In the genomic region with DNA sequence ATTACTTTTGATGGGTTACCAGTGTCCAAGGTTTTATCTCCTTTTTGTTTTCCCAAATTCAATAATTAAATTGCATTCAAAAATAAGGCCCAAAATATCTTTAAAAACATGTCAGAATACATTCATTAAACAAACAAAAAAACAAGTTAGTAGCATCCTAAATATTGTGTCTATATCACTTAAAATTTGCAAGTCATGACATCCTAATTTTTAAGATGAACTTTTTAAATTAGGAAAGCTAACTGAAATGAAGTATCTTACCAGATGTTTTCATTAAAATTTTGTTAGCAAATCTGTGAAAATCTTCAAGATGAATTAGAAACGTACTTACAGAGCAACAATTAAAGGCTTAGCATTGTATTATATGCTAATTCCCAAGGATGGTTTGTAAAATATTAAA, we compare ENCODE assay signal across 20 cellular contexts. TPM values are rescaled to one million over a fixed set of nuclear protein-coding genes. Genes with fewer than 3 reads are reported as not detected.
A peak's percentile ranks its signal among the peaks of the same experiment; 100 is the strongest.
DNase-seq lines count a peak whose midpoint lies in the region; ATAC-seq and TF ChIP-seq lines count a peak whose summit lies in the region.
"Had no signal": no experiment of that assay in that cellular context is flagged by ENCODE, and none has a peak within 500 bp of the region (broad histone marks: within the 10 kb centered on the region; RNA-seq: fewer than 3 reads in every experiment).

No MANE protein-coding gene starts in this region.

- H2BK15ac ChIP-seq in mesenchymal stem cell (ENCODE audit: low read depth, poor library complexity, severe bottlenecking), result no peak overlapping the region

- no peak for TF ChIP-seq POLR2A in tibial nerve (IDR thresholded peaks at IDR 0.05)

- H4K91ac ChIP-seq in mesenchymal stem cell (ENCODE audit: low read length), result no peak overlapping the region

- H3K9me2 ChIP-seq in GM23248 (ENCODE audit: insufficient read depth) (no peaks in the 10 kb centered on the region), PC-9 (ENCODE audit: insufficient read depth) (no peaks in the 10 kb centered on the region)

- H2BK120ac ChIP-seq in mesenchymal stem cell (ENCODE audit: low read depth, low read length), result no peak overlapping the region

- intact Hi-C loops in PC-9 (cut with micrococcal nuclease; ENCODE audit: unreplicated experiment), result no loop called here

- H3K79me1 ChIP-seq in mesenchymal stem cell (replicated peaks; ENCODE audit: low read length, poor library complexity, severe bottlenecking), result no peaks in the 10 kb centered on the region

- no peaks in the 10 kb centered on the region for H3F3A ChIP-seq in GM23248 (ENCODE audit: insufficient read depth)
- H3F3A ChIP-seq in PC-9 (ENCODE audit: insufficient read depth, low read depth), result no peaks in the 10 kb centered on the region

- no peak overlapping the region for H3K4ac ChIP-seq in mesenchymal stem cell (ENCODE audit: low read depth in 1 of 2, low read length in 2 of 2)

- H3K27ac Mint-ChIP-seq in HFFc6, result no peak overlapping the region
- H3K27ac Mint-ChIP-seq: CD4-positive, CD25-positive, alpha-beta regulatory T cell; CD8-positive, alpha-beta memory T cell; GM23338 had no signal

- peaks cover 26% of the 10 kb centered on the region for H3K4me1 Mint-ChIP-seq in HFFc6 (ENCODE audit: low read depth)

- no peak overlapping the region for H4K8ac ChIP-seq in mesenchymal stem cell (ENCODE audit: low read length)

- H3K36me3 ChIP-seq in GM23248 (ENCODE audit: low read depth), result no peaks in the 10 kb centered on the region
- H3K36me3 ChIP-seq in PC-9 (ENCODE audit: low read depth), result no peaks in the 10 kb centered on the region
- no peaks in the 10 kb centered on the region for H3K36me3 ChIP-seq in mesenchymal stem cell (ENCODE audit: control insufficient read depth in 1 of 2, insufficient read depth in 2 of 2, low read depth in 1 of 2, low read length in 2 of 2)
- no peaks in the 10 kb centered on the region for H3K36me3 ChIP-seq in tibial nerve
- H3K36me3 ChIP-seq: BE2C had no signal

- in situ Hi-C loops in GM23248 (cut with MboI), result no loop called here

- peaks cover 5% of the 10 kb centered on the region; the same call in 1 of the 2 replicates for H3K36me3 Mint-ChIP-seq in HFFc6 (ENCODE audit: low read depth)
- H3K36me3 Mint-ChIP-seq: CD4-positive, CD25-positive, alpha-beta regulatory T cell; CD8-positive, alpha-beta memory T cell had no signal

- H2AFZ ChIP-seq in GM23248 (peak overlapping the region; percentile 95; the same call in 1 of the 2 replicates), PC-9 (no peak overlapping the region), mesenchymal stem cell (ENCODE audit: low read depth, low read length) (no peak overlapping the region)

- no peak overlapping the region for H3K14ac ChIP-seq in mesenchymal stem cell (ENCODE audit: low read length in 2 of 2)

- no peak overlapping the region for H3K27ac ChIP-seq in GM23248
- H3K27ac ChIP-seq in PC-9, result no peak overlapping the region
- H3K27ac ChIP-seq in mesenchymal stem cell (ENCODE audit: low read length, poor library complexity, severe bottlenecking), result no peak overlapping the region
- no peak overlapping the region for H3K27ac ChIP-seq in tibial nerve

- no peak overlapping the region for H2BK5ac ChIP-seq in mesenchymal stem cell (ENCODE audit: low read depth, low read length, poor library complexity, severe bottlenecking)

- no peak overlapping the region for H2BK12ac ChIP-seq in mesenchymal stem cell (ENCODE audit: low read length in 2 of 2)

- H3K23ac ChIP-seq in mesenchymal stem cell (ENCODE audit: low read length in 2 of 2), result no peak overlapping the region

- no peaks in the 10 kb centered on the region for H3K79me2 ChIP-seq in GM23248 (ENCODE audit: insufficient read depth)
- H3K79me2 ChIP-seq in PC-9 (ENCODE audit: low read depth), result no peaks in the 10 kb centered on the region

- WGBS in GM23248 (ENCODE audit: low coverage in 1 of 2, low lambda C conversion rate in 2 of 2, missing lambda C conversion rate in 2 of 2), 2 experiments, result 45 to 59% methylated on average over 1 of the region's 1 CpG
- no CpG with 5 or more reads among the region's 1 CpG for WGBS in mesenchymal stem cell
- 63 to 73% methylated on average over 1 of the region's 1 CpG for WGBS in tibial nerve, 2 donors

- ATAC-seq in HG03139 (IDR thresholded peaks at IDR 0.05; ENCODE audit: unreplicated experiment), result no peak
- ATAC-seq: GM23338 had no signal

- H3K4me3 Mint-ChIP-seq in HFFc6, result 0 out of 2 replicates have a peak overlapping the region, but pooled peaks have one; percentile 34

- H2AK5ac ChIP-seq in mesenchymal stem cell (ENCODE audit: low read length, severe bottlenecking), result no peak overlapping the region

- H3K9me3 Mint-ChIP-seq in HFFc6, result no peaks in the 10 kb centered on the region
- H3K9me3 Mint-ChIP-seq: CD8-positive, alpha-beta memory T cell; GM23338 had no signal

- H4K20me1 ChIP-seq in GM23248 (ENCODE audit: insufficient read depth) (no peaks in the 10 kb centered on the region), PC-9 (ENCODE audit: insufficient read depth) (no peaks in the 10 kb centered on the region)

- H3K9ac ChIP-seq in GM23248 (no peak overlapping the region), mesenchymal stem cell (ENCODE audit: low read length) (peak overlapping the region; percentile 70)

- H3K9me3 ChIP-seq in GM23248 (ENCODE audit: low read depth) (no peaks in the 10 kb centered on the region), PC-9 (ENCODE audit: insufficient read depth, low read depth) (no peaks in the 10 kb centered on the region), mesenchymal stem cell (ENCODE audit: control insufficient read depth, low read length) (no peaks in the 10 kb centered on the region), tibial nerve (no peaks in the 10 kb centered on the region)
- H3K9me3 ChIP-seq: BE2C had no signal

- CTCF ChIA-PET in PC-9 (lab: Charles Lee), result no interaction called here

- H3K4me2 ChIP-seq in GM23248 (ENCODE audit: unreplicated experiment) (no peak overlapping the region), PC-9 (peak overlapping the region; percentile 87; the same call in 1 of the 2 replicates), mesenchymal stem cell (ENCODE audit: low read length, poor library complexity, severe bottlenecking) (no peak overlapping the region)

- no peak for TF ChIP-seq CTCF in HFFc6 (IDR thresholded peaks at IDR 0.05)
- no peak for TF ChIP-seq CTCF in PC-9 (conservative IDR thresholded peaks at IDR 0.05)
- no peak for TF ChIP-seq CTCF in tibial nerve (IDR thresholded peaks at IDR 0.05)

- H3K27me3 Mint-ChIP-seq in HFFc6 (ENCODE audit: insufficient read depth), result peaks cover 3% of the 10 kb centered on the region; the same call in 1 of the 2 replicates

- H3K4me1 ChIP-seq in GM23248 (ENCODE audit: insufficient read depth) (peaks cover 3% of the 10 kb centered on the region; the same call in 1 of the 2 replicates), PC-9 (replicated peaks; ENCODE audit: insufficient read depth) (no peaks in the 10 kb centered on the region; the same call in 1 of the 2 replicates), mesenchymal stem cell (ENCODE audit: control insufficient read depth, insufficient read depth, low read depth, low read length) (peaks cover 4% of the 10 kb centered on the region), tibial nerve (peaks cover 0 to 17% (median 3%) of the 10 kb centered on the region in 4 donors)
- H3K4me1 ChIP-seq: BE2C had no signal

- H3K4me3 ChIP-seq in GM23248 (no peak overlapping the region), PC-9 (no peak overlapping the region), mesenchymal stem cell (ENCODE audit: insufficient read depth in 1 of 2, low read depth in 1 of 2, low read length in 2 of 2) (no peak overlapping the region), tibial nerve (no peak overlapping the region)

- H3K27me3 ChIP-seq in GM23248 (replicated peaks; ENCODE audit: insufficient read depth) (no peaks in the 10 kb centered on the region), PC-9 (ENCODE audit: insufficient read depth, low read depth) (no peaks in the 10 kb centered on the region), mesenchymal stem cell (ENCODE audit: control insufficient read depth in 1 of 2, insufficient read depth in 1 of 2, low read length in 2 of 2) (no peaks in the 10 kb centered on the region), tibial nerve (peaks cover 0 to 6% of the 10 kb centered on the region in 2 donors)

- no peak for TF ChIP-seq EP300 in tibial nerve (IDR thresholded peaks at IDR 0.05)

- POLR2A ChIA-PET in PC-9 (lab: Charles Lee; ENCODE audit: unreplicated experiment), result no interaction called here

- H3K18ac ChIP-seq in mesenchymal stem cell (ENCODE audit: low read depth in 1 of 2, low read length in 2 of 2), result no peak overlapping the region

- no TSS peak for BruUV-seq in PC-9 (replicated peaks; lab: Mats Ljungman, UMichigan)

- DNase-seq in GM23248 (no peak), HFFc6 (no peak), PC-9 (no peak), mesenchymal stem cell (no peak), NCI-H82 (lab: John Stamatoyannopoulos, UW) (no peak), tibial nerve (ENCODE audit: low spot score in 2 of 2) (no peak)
- DNase-seq in activated CD4-positive, alpha-beta T cell treated with anti-CD3 and anti-CD28 coated beads, Interleukin-2, amount 50 U/mL, for 48 hours, result no peak
- DNase-seq: ACHN; BE2C; C1 segment of cervical spinal cord; CD4-positive, CD25-positive, alpha-beta regulatory T cell; CD8-positive, alpha-beta memory T cell; COR-L47; DMS 273 treated with DMSO at 0.1 percent for 48 hours; DMS53; DND-41; EL; HCEC 1CT had no signal

RNA-seq across cellular contexts. Expression of a gene that starts 1.0 kb away (rescaled TPM):
- 1.1 TPM in 1 of 2 replicates, not detected in the other for total RNA-seq in GM23248 (2014; rRNA removed; shearing (Covaris generic))
- polyA plus RNA-seq in GM23248 (2016; fragmentation: Nextera tagmentation; extraction: Ambion mirVana), result 1.0 and 1.2 TPM in 2 replicates
- total RNA-seq in HFFc6 (2021; fragmentation: NEBNext Ultra II Directional; extraction: Animal tissue kit (Norgen Biotek cat#: 25700)), result 1 to 10 TPM; 4.8 to 9.0 (median 8.7) TPM
- not detected in 2 replicates for total RNA-seq in PC-9 (2021)
- not detected for polyA plus RNA-seq in mesenchymal stem cell (2013, experiment 1 of 2)
- polyA plus RNA-seq in mesenchymal stem cell (2013, experiment 2 of 2), result 0.15 TPM
- total RNA-seq in tibial nerve, result under 1 TPM in 3 of 4 donors, not detected in 1; under 0.01 to 0.87 (median 0.39) TPM
- total RNA-seq: CD4-positive, CD25-positive, alpha-beta regulatory T cell; CD8-positive, alpha-beta memory T cell; GM23338 had no signal
- polyA plus RNA-seq: CD4-positive, CD25-positive, alpha-beta regulatory T cell; CD8-positive, alpha-beta memory T cell; GM23338 had no signal
